In genomic region chr7:157654350-157654749, GRCh38 we compare ENCODE assay signal across 28 cellular contexts.
"Had no signal": no experiment of that assay in that cellular context is flagged by ENCODE, and none has a peak within 500 bp of the region (broad histone marks: within the 10 kb centered on the region; RNA-seq: fewer than 3 reads in every experiment).

No MANE protein-coding gene starts in this region.

- H3K9me3 ChIP-seq: SJCRH30 had no signal

- H3K27me3 Mint-ChIP-seq: activated B cell treated with CpG ODN at 0.5 μM for 24 hours; activated CD4-positive, alpha-beta T cell treated with anti-CD3 and anti-CD28 coated beads, Interleukin-2, amount 10 ng/mL, durations not matched to agents 24 days and 14 days; activated CD8-positive, alpha-beta memory T cell treated with anti-CD3 and anti-CD28 coated beads, Interleukin-2, amount 10 ng/mL, durations not matched to agents 7 days and 5 days; activated naive CD4-positive, alpha-beta T cell treated with anti-CD3 and anti-CD28 coated beads, Interleukin-2, amount 50 U/mL, for 24 hours; activated T-cell treated with anti-CD3 and anti-CD28 coated beads, Interleukin-2, amount 50 U/mL, for 24 hours; T-helper 17 cell had no signal

- H3K36me3 ChIP-seq: breast epithelium had no signal

- H3K36me3 Mint-ChIP-seq: activated CD8-positive, alpha-beta memory T cell treated with anti-CD3 and anti-CD28 coated beads, Interleukin-2, amount 10 ng/mL, durations not matched to agents 7 days and 5 days; activated naive CD4-positive, alpha-beta T cell treated with anti-CD3 and anti-CD28 coated beads, Interleukin-2, amount 50 U/mL, for 24 hours had no signal

- H3K4me3 Mint-ChIP-seq: activated B cell treated with CpG ODN at 0.5 μM for 24 hours; activated CD4-positive, alpha-beta T cell treated with anti-CD3 and anti-CD28 coated beads, Interleukin-2, amount 10 ng/mL, durations not matched to agents 24 days and 14 days; activated CD8-positive, alpha-beta memory T cell treated with anti-CD3 and anti-CD28 coated beads, Interleukin-2, amount 10 ng/mL, durations not matched to agents 7 days and 5 days; activated naive CD4-positive, alpha-beta T cell treated with anti-CD3 and anti-CD28 coated beads, Interleukin-2, amount 50 U/mL, for 24 hours; activated T-cell treated with anti-CD3 and anti-CD28 coated beads, Interleukin-2, amount 50 U/mL, for 24 hours; activated T-helper 1 cell treated with anti-CD3 and anti-CD28 coated beads, Interleukin-12 subunit alpha, Interleukin-12 subunit beta, Interleukin-2, Interleukin-4 antibody, amounts not matched to agents 30 ng/mL and 10 ng/mL and 1 ng/mL, durations not matched to agents 14 hours and 24 hours and 36 hours; T-helper 17 cell had no signal

- H3K27ac ChIP-seq: breast epithelium, SJCRH30 had no signal

- H3K9me3 Mint-ChIP-seq: activated B cell treated with CpG ODN at 0.5 μM for 24 hours; activated CD4-positive, alpha-beta T cell treated with anti-CD3 and anti-CD28 coated beads, Interleukin-2, amount 10 ng/mL, durations not matched to agents 24 days and 14 days; activated naive CD4-positive, alpha-beta T cell treated with anti-CD3 and anti-CD28 coated beads, Interleukin-2, amount 50 U/mL, for 24 hours; activated T-cell treated with anti-CD3 and anti-CD28 coated beads, Interleukin-2, amount 50 U/mL, for 24 hours; activated T-helper 1 cell treated with anti-CD3 and anti-CD28 coated beads, Interleukin-12 subunit alpha, Interleukin-12 subunit beta, Interleukin-2, Interleukin-4 antibody, amounts not matched to agents 30 ng/mL and 10 ng/mL and 1 ng/mL, durations not matched to agents 14 hours and 24 hours and 36 hours had no signal

- H3K4me3 ChIP-seq: breast epithelium, SJCRH30 had no signal

- H3K4me1 Mint-ChIP-seq: activated CD4-positive, alpha-beta T cell treated with anti-CD3 and anti-CD28 coated beads, Interleukin-2, amount 10 ng/mL, durations not matched to agents 24 days and 14 days; T-helper 17 cell had no signal

- H3K27ac Mint-ChIP-seq: activated B cell treated with CpG ODN at 0.5 μM for 24 hours; activated CD4-positive, alpha-beta T cell treated with anti-CD3 and anti-CD28 coated beads, Interleukin-2, amount 10 ng/mL, durations not matched to agents 24 days and 14 days; activated CD8-positive, alpha-beta memory T cell treated with anti-CD3 and anti-CD28 coated beads, Interleukin-2, amount 10 ng/mL, durations not matched to agents 7 days and 5 days; activated naive CD4-positive, alpha-beta T cell treated with anti-CD3 and anti-CD28 coated beads, Interleukin-2, amount 50 U/mL, for 24 hours; activated T-cell treated with anti-CD3 and anti-CD28 coated beads, Interleukin-2, amount 50 U/mL, for 24 hours; activated T-helper 1 cell treated with anti-CD3 and anti-CD28 coated beads, Interleukin-12 subunit alpha, Interleukin-12 subunit beta, Interleukin-2, Interleukin-4 antibody, amounts not matched to agents 30 ng/mL and 10 ng/mL and 1 ng/mL, durations not matched to agents 14 hours and 24 hours and 36 hours; T-helper 17 cell had no signal

- H3K4me1 ChIP-seq: breast epithelium, SJCRH30 had no signal

- DNase-seq: activated B cell treated with CpG ODN at 0.5 μM for 24 hours; activated CD4-positive, alpha-beta T cell treated with anti-CD3 and anti-CD28 coated beads for 1 hour; activated CD4-positive, alpha-beta T cell treated with anti-CD3 and anti-CD28 coated beads, Interleukin-2, amount 10 ng/mL, durations not matched to agents 24 days and 14 days; activated CD4-positive, alpha-beta T cell treated with anti-CD3 and anti-CD28 coated beads, Interleukin-2, amount 50 U/mL, for 48 hours; activated CD8-positive, alpha-beta memory T cell treated with anti-CD3 and anti-CD28 coated beads, Interleukin-2, amount 10 ng/mL, durations not matched to agents 7 days and 5 days; activated effector memory CD4-positive, alpha-beta T cell treated with Interleukin-2 at 50 U/mL for 16 hours; activated naive CD4-positive, alpha-beta T cell; activated T-cell treated with anti-CD3 and anti-CD28 coated beads, Interleukin-2, amount 50 U/mL, for 24 hours; aorta; MM.1S; NCI-H1105; NCI-H1436; NCI-H1694 treated with DMSO at 0.1 percent for 48 hours; NCI-H2029 treated with DMSO at 0.1 percent for 48 hours; NCI-H345; NCI-H510A treated with DMSO at 0.1 percent for 48 hours; NCI-H69; NK-92 treated with Interleukin-12 subunit alpha and Interleukin-12 subunit beta, amount 100 ng/mL, for 24 hours; OCI-M1; Right ventricle myocardium superior; RPMI8226; SJCRH30; T-helper 17 cell; T-helper 9 cell had no signal

- ATAC-seq: activated CD8-positive, alpha-beta memory T cell treated with anti-CD3 and anti-CD28 coated beads, Interleukin-2, amount 10 ng/mL, durations not matched to agents 7 days and 5 days; Panc1; T-helper 17 cell had no signal

- H3K27me3 ChIP-seq: SJCRH30 had no signal
